19 cellular contexts compared by ENCODE assay signal in genomic region chr18:49174478-49174877, GRCh38.
DNase-seq lines count a peak whose midpoint lies in the region; ATAC-seq and TF ChIP-seq lines count a peak whose summit lies in the region.
"Had no signal": no experiment of that assay in that cellular context is flagged by ENCODE, and none has a peak within 500 bp of the region (broad histone marks: within the 10 kb centered on the region; RNA-seq: fewer than 3 reads in every experiment).

No MANE protein-coding gene starts in this region.

- H3K27ac ChIP-seq in VCaP: peak overlapping the region; percentile 34; the same call in 1 of the 2 replicates
- peak overlapping the region; percentile 12 for H3K27ac ChIP-seq in foreskin keratinocyte
- H3K27ac ChIP-seq: coronary artery, psoas muscle, upper lobe of right lung had no signal

- H3K36me3 Mint-ChIP-seq in stimulated activated naive B cell treated with anti-CD40 and anti-IgM and Interleukin-4, amounts not matched to agents 10 μg/mL and 1 μg/mL and 100 μg/mL, for 72 hours: peaks cover 11 to 12% of the 10 kb centered on the region in 2 donors

- H3K27ac Mint-ChIP-seq in stimulated activated naive B cell treated with anti-CD40 and anti-IgM and Interleukin-4, amounts not matched to agents 10 μg/mL and 1 μg/mL and 100 μg/mL, for 72 hours: peak overlapping the region; percentile 6
- H3K27ac Mint-ChIP-seq: activated naive CD8-positive, alpha-beta T cell treated with anti-CD3 and anti-CD28 coated beads, Interleukin-2, amount 10 ng/mL, durations not matched to agents 7 days and 5 days; stimulated activated memory B cell treated with anti-CD40 and anti-IgM and Interleukin-4, amounts not matched to agents 10 μg/mL and 1 μg/mL and 100 μg/mL, for 72 hours had no signal

- ATAC-seq in foreskin keratinocyte: peak; percentile 32
- ATAC-seq in stimulated activated naive B cell treated with anti-CD40 and anti-IgM and Interleukin-4, amounts not matched to agents 10 μg/mL and 1 μg/mL and 100 μg/mL, for 72 hours (replicated peaks): no peak
- ATAC-seq in GM21723 (IDR thresholded peaks at IDR 0.05; ENCODE audit: unreplicated experiment): no peak
- ATAC-seq: stimulated activated memory B cell treated with anti-CD40 and anti-IgM and Interleukin-4, amounts not matched to agents 10 μg/mL and 1 μg/mL and 100 μg/mL, for 72 hours; upper lobe of right lung had no signal

- TF ChIP-seq CTCF in VCaP (conservative IDR thresholded peaks at IDR 0.05) (no peak), foreskin keratinocyte (conservative IDR thresholded peaks at IDR 0.05) (no peak)

- H3K27me3 ChIP-seq in foreskin keratinocyte: no peaks in the 10 kb centered on the region
- H3K27me3 ChIP-seq: upper lobe of right lung had no signal

- no peak overlapping the region for H3K4me3 Mint-ChIP-seq in stimulated activated naive B cell treated with anti-CD40 and anti-IgM and Interleukin-4, amounts not matched to agents 10 μg/mL and 1 μg/mL and 100 μg/mL, for 72 hours
- H3K4me3 Mint-ChIP-seq: activated naive CD8-positive, alpha-beta T cell treated with anti-CD3 and anti-CD28 coated beads, Interleukin-2, amount 10 ng/mL, durations not matched to agents 7 days and 5 days; stimulated activated memory B cell treated with anti-CD40 and anti-IgM and Interleukin-4, amounts not matched to agents 10 μg/mL and 1 μg/mL and 100 μg/mL, for 72 hours had no signal

- peaks cover 0 to 3% of the 10 kb centered on the region in 2 donors for H3K9me3 Mint-ChIP-seq in stimulated activated naive B cell treated with anti-CD40 and anti-IgM and Interleukin-4, amounts not matched to agents 10 μg/mL and 1 μg/mL and 100 μg/mL, for 72 hours
- H3K9me3 Mint-ChIP-seq: activated naive CD8-positive, alpha-beta T cell treated with anti-CD3 and anti-CD28 coated beads, Interleukin-2, amount 10 ng/mL, durations not matched to agents 7 days and 5 days; stimulated activated memory B cell treated with anti-CD40 and anti-IgM and Interleukin-4, amounts not matched to agents 10 μg/mL and 1 μg/mL and 100 μg/mL, for 72 hours had no signal

- DNase-seq in EH (ENCODE audit: low read depth) (peak; percentile 52), foreskin keratinocyte (no peak), DMS53 treated with DMSO at 0.1 percent for 48 hours (lab: John Stamatoyannopoulos, UW; ENCODE audit: unreplicated experiment) (no peak), NOMO-1 (lab: John Stamatoyannopoulos, UW; ENCODE audit: unreplicated experiment in 2 of 2) (no peak), NCI-H1930 (lab: John Stamatoyannopoulos, UW) (no peak)
- no peak for DNase-seq in stimulated activated naive B cell treated with anti-CD40 and anti-IgM and Interleukin-4, amounts not matched to agents 10 μg/mL and 1 μg/mL and 100 μg/mL, for 72 hours
- DNase-seq: activated CD4-positive, CD25-positive, alpha-beta regulatory T cell treated with anti-CD3 and anti-CD28 coated beads, Interleukin-2, amount 50 U/mL, for 72 hours; activated naive CD8-positive, alpha-beta T cell treated with anti-CD3 and anti-CD28 coated beads, Interleukin-2, amount 10 ng/mL, durations not matched to agents 7 days and 5 days; COR-L47; KG1; kidney glomerular epithelial cell; NCI-H1436; psoas muscle; stimulated activated CD4-positive, alpha-beta T cell treated with anti-CD3 and anti-CD28 coated beads, Interleukin-4, amount 100 ng/mL, for 4 hours; upper lobe of right lung had no signal

- H3K4me1 ChIP-seq in foreskin keratinocyte: peaks cover 9% of the 10 kb centered on the region
- H3K4me1 ChIP-seq: psoas muscle had no signal

- peaks cover 35 to 56% of the 10 kb centered on the region in 2 donors for H3K4me1 Mint-ChIP-seq in stimulated activated naive B cell treated with anti-CD40 and anti-IgM and Interleukin-4, amounts not matched to agents 10 μg/mL and 1 μg/mL and 100 μg/mL, for 72 hours

- H3K27me3 Mint-ChIP-seq in stimulated activated naive B cell treated with anti-CD40 and anti-IgM and Interleukin-4, amounts not matched to agents 10 μg/mL and 1 μg/mL and 100 μg/mL, for 72 hours: no peaks in the 10 kb centered on the region
- H3K27me3 Mint-ChIP-seq: activated naive CD8-positive, alpha-beta T cell treated with anti-CD3 and anti-CD28 coated beads, Interleukin-2, amount 10 ng/mL, durations not matched to agents 7 days and 5 days; stimulated activated memory B cell treated with anti-CD40 and anti-IgM and Interleukin-4, amounts not matched to agents 10 μg/mL and 1 μg/mL and 100 μg/mL, for 72 hours had no signal
